In genomic region chr7:52741670-52742069, GRCh38 we compare ENCODE assay signal across 28 cellular contexts.
"Had no signal": no experiment of that assay in that cellular context is flagged by ENCODE, and none has a peak within 500 bp of the region (broad histone marks: within the 10 kb centered on the region; RNA-seq: fewer than 3 reads in every experiment).

No MANE protein-coding gene starts in this region.

- DNase-seq: activated B cell treated with CpG ODN at 0.5 μM for 24 hours; activated CD4-positive, alpha-beta memory T cell treated with anti-CD3 and anti-CD28 coated beads for 36 hours; activated CD4-positive, alpha-beta T cell treated with anti-CD3 and anti-CD28 coated beads for 4 hours; activated CD4-positive, alpha-beta T cell treated with anti-CD3 and anti-CD28 coated beads, Interleukin-2, amount 10 ng/mL, durations not matched to agents 24 days and 14 days; activated CD4-positive, alpha-beta T cell treated with anti-CD3 and anti-CD28 coated beads, Interleukin-2, amount 50 U/mL, for 1 hour; activated CD4-positive, alpha-beta T cell treated with anti-CD3 and anti-CD28 coated beads, Interleukin-2, amount 50 U/mL, for 4 hours; activated CD4-positive, CD25-positive, alpha-beta regulatory T cell treated with anti-CD3 and anti-CD28 coated beads, Interleukin-2, amount 50 U/mL, for 72 hours; activated CD8-positive, alpha-beta memory T cell treated with anti-CD3 and anti-CD28 coated beads, Interleukin-2, amount 50 U/mL, for 4 hours; activated CD8-positive, alpha-beta T cell treated with anti-CD3 and anti-CD28 coated beads for 36 hours; activated effector memory CD4-positive, alpha-beta T cell treated with anti-CD3 and anti-CD28 coated beads, Interleukin-2, amount 50 U/mL, for 16 hours; activated gamma-delta T cell treated with Interleukin-2 at 50 U/mL for 16 hours; activated naive CD4-positive, alpha-beta T cell; activated naive CD4-positive, alpha-beta T cell treated with anti-CD3 and anti-CD28 coated beads for 36 hours; activated naive CD4-positive, alpha-beta T cell treated with anti-CD3 and anti-CD28 coated beads, Interleukin-2, amount 50 U/mL, for 16 hours; activated naive CD8-positive, alpha-beta T cell treated with anti-CD3 and anti-CD28 coated beads for 36 hours; activated T-cell treated with anti-CD3 and anti-CD28 coated beads for 4 hours; activated T-cell treated with anti-CD3 and anti-CD28 coated beads, Interleukin-2, amount 50 U/mL, for 1 hour; activated T-cell treated with anti-CD3 and anti-CD28 coated beads, Interleukin-2, amount 50 U/mL, for 4 hours; activated T-cell treated with anti-CD3 and anti-CD28 coated beads, Interleukin-2, amount 50 U/mL, for 72 hours; adrenal gland; amniotic stem cell; anterior cingulate cortex; caudate nucleus; cerebellar nuclear complex; T-helper 17 cell; T1000 had no signal

- H3K4me3 ChIP-seq: adrenal gland, ascending aorta, cardiac muscle cell had no signal
